In the genomic region with DNA sequence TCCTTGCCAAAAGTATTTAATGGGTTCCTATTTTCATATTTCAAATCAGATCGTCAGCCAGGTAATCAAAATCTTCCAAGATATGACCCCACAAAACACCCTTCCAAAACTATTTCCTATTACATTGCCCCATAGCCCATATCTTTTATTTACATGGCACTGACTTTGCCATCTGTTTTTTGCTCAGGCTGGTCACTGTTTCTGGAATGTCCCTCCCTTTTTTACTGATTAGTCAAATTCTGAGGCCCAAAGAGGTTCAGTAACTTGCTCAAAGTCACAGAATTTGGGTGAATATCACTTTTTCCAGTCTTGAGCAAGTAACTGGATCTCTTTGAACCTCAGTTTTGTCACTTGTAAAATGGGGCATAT, we compare ENCODE assay signal across 29 cellular contexts.
"Had no signal": no experiment of that assay in that cellular context is flagged by ENCODE, and none has a peak within 500 bp of the region (broad histone marks: within the 10 kb centered on the region; RNA-seq: fewer than 3 reads in every experiment).

No MANE protein-coding gene starts in this region.

- H3K36me3 Mint-ChIP-seq: naive thymus-derived CD4-positive, alpha-beta T cell; stimulated activated naive B cell treated with anti-CD40 and anti-IgM and Interleukin-4, amounts not matched to agents 10 μg/mL and 1 μg/mL and 100 μg/mL, for 72 hours had no signal

- DNase-seq: islet precursor cell; left ventricle myocardium inferior; mesendoderm; midbrain; mucosa of descending colon; naive thymus-derived CD4-positive, alpha-beta T cell; pancreas; posterior cingulate gyrus; retina; right cardiac atrium; stimulated activated CD4-positive, alpha-beta T cell treated with anti-CD3 and anti-CD28 coated beads, Interleukin-12 subunit alpha, Interleukin-12 subunit beta, amount 100 ng/mL, for 4 hours; stimulated activated CD4-positive, alpha-beta T cell treated with anti-CD3 and anti-CD28 coated beads, Interleukin-15, amount 100 ng/mL, for 24 hours; stimulated activated CD4-positive, alpha-beta T cell treated with anti-CD3 and anti-CD28 coated beads, Interleukin-2, amount 100 ng/mL, for 24 hours; stimulated activated CD4-positive, alpha-beta T cell treated with anti-CD3 and anti-CD28 coated beads, Interleukin-4, amount 100 ng/mL, for 1 hour; stimulated activated naive B cell treated with anti-CD40 and anti-IgM and Interleukin-4, amounts not matched to agents 10 μg/mL and 1 μg/mL and 100 μg/mL, for 72 hours; stimulated activated naive CD8-positive, alpha-beta T cell treated with anti-CD3 and anti-CD28 coated beads, Interleukin-15, Interleukin-2, amounts not matched to agents 100 U/mL and 50 U/mL, for 24 hours; stomach; testis; thyroid gland; transverse colon; upper lobe of left lung had no signal

- H3K4me3 Mint-ChIP-seq: naive thymus-derived CD4-positive, alpha-beta T cell; nephron; neural crest cell; stimulated activated naive B cell treated with anti-CD40 and anti-IgM and Interleukin-4, amounts not matched to agents 10 μg/mL and 1 μg/mL and 100 μg/mL, for 72 hours had no signal

- H3K4me1 Mint-ChIP-seq: naive thymus-derived CD4-positive, alpha-beta T cell; nephron; neural crest cell had no signal

- H3K27ac Mint-ChIP-seq: naive thymus-derived CD4-positive, alpha-beta T cell; nephron; stimulated activated naive B cell treated with anti-CD40 and anti-IgM and Interleukin-4, amounts not matched to agents 10 μg/mL and 1 μg/mL and 100 μg/mL, for 72 hours had no signal

- H3K4me1 ChIP-seq: left ventricle myocardium inferior, pancreas, prostate gland, stomach, testis, transverse colon, upper lobe of left lung, vagina had no signal

- H3K9me3 ChIP-seq: left ventricle myocardium inferior, mucosa of descending colon, neutrophil, pancreas, prostate gland, stomach, testis, thyroid gland, transverse colon, upper lobe of left lung, vagina had no signal

- H3K4me3 ChIP-seq: left ventricle myocardium inferior, lung, mucosa of descending colon, pancreas, prostate gland, skin epidermis, stomach, testis, thyroid gland, transverse colon, upper lobe of left lung, vagina had no signal

- H3K27ac ChIP-seq: left ventricle myocardium inferior, neutrophil, pancreas, prostate gland, skin epidermis, stomach, testis, thyroid gland, transverse colon, upper lobe of left lung, vagina had no signal

- H3K27me3 ChIP-seq: neutrophil, pancreas, stomach, testis, thyroid gland, transverse colon, upper lobe of left lung, vagina had no signal

- ATAC-seq: mucosa of descending colon; naive thymus-derived CD4-positive, alpha-beta T cell; pancreas; right cardiac atrium; sciatic nerve; stimulated activated naive B cell treated with anti-CD40 and anti-IgM and Interleukin-4, amounts not matched to agents 10 μg/mL and 1 μg/mL and 100 μg/mL, for 72 hours; stimulated activated naive CD8-positive, alpha-beta T cell treated with anti-CD3 and anti-CD28 coated beads, Interleukin-15, Interleukin-2, amounts not matched to agents 100 U/mL and 50 U/mL, for 24 hours had no signal

- H3K9me3 Mint-ChIP-seq: nephron, neural crest cell had no signal

- H3K36me3 ChIP-seq: left ventricle myocardium inferior, neutrophil, pancreas, prostate gland, stomach, thyroid gland, transverse colon, upper lobe of left lung, vagina had no signal
